ENCODE assay signal across 40 cellular contexts in genomic region chr6:162862941-162863340, GRCh38.
"Had no signal": no experiment of that assay in that cellular context is flagged by ENCODE, and none has a peak within 500 bp of the region (broad histone marks: within the 10 kb centered on the region; RNA-seq: fewer than 3 reads in every experiment).

No MANE protein-coding gene starts in this region.

- H3K4me3 Mint-ChIP-seq: activated naive CD4-positive, alpha-beta T cell treated with anti-CD3 and anti-CD28 coated beads for 36 hours; activated naive CD4-positive, alpha-beta T cell treated with anti-CD3 and anti-CD28 coated beads, Interleukin-2, amount 10 ng/mL, durations not matched to agents 7 days and 5 days; activated naive CD4-positive, alpha-beta T cell treated with anti-CD3 and anti-CD28 coated beads, Interleukin-2, amount 50 U/mL, for 24 hours; activated naive CD8-positive, alpha-beta T cell; activated naive CD8-positive, alpha-beta T cell treated with anti-CD3 and anti-CD28 coated beads for 36 hours; activated naive CD8-positive, alpha-beta T cell treated with anti-CD3 and anti-CD28 coated beads, Interleukin-2, amount 10 ng/mL, durations not matched to agents 7 days and 5 days; activated naive CD8-positive, alpha-beta T cell treated with anti-CD3 and anti-CD28 coated beads, Interleukin-2, amount 50 U/mL, for 24 hours; activated T-cell treated with anti-CD3 and anti-CD28 coated beads, Interleukin-2, amount 50 U/mL, for 24 hours; activated T-cell treated with anti-CD3 and anti-CD28 coated beads, Interleukin-2, amount 50 U/mL, for 4 hours; activated T-cell treated with anti-CD3 and anti-CD28 coated beads, Interleukin-2, amount 50 U/mL, for 72 hours; activated T-helper 1 cell treated with anti-CD3 and anti-CD28 coated beads, Interleukin-12 subunit alpha, Interleukin-12 subunit beta, Interleukin-2, Interleukin-4 antibody, amounts not matched to agents 30 ng/mL and 10 ng/mL and 1 ng/mL, durations not matched to agents 14 hours and 24 hours and 36 hours; activated T-helper 17 cell treated with anti-CD3 and anti-CD28 coated beads, Interleukin-2, amount 50 U/mL, for 72 hours; brain; central memory CD8-positive, alpha-beta T cell had no signal

- H3K4me1 Mint-ChIP-seq: activated naive CD4-positive, alpha-beta T cell treated with anti-CD3 and anti-CD28 coated beads, Interleukin-2, amount 10 ng/mL, durations not matched to agents 7 days and 5 days; activated naive CD4-positive, alpha-beta T cell treated with anti-CD3 and anti-CD28 coated beads, Interleukin-2, amount 50 U/mL, for 24 hours; activated naive CD8-positive, alpha-beta T cell treated with anti-CD3 and anti-CD28 coated beads for 36 hours; activated naive CD8-positive, alpha-beta T cell treated with anti-CD3 and anti-CD28 coated beads, Interleukin-2, amount 10 ng/mL, durations not matched to agents 7 days and 5 days; activated naive CD8-positive, alpha-beta T cell treated with anti-CD3 and anti-CD28 coated beads, Interleukin-2, amount 50 U/mL, for 24 hours; activated T-helper 17 cell treated with anti-CD3 and anti-CD28 coated beads, Interleukin-2, amount 50 U/mL, for 72 hours; central memory CD8-positive, alpha-beta T cell had no signal

- H3K27ac ChIP-seq: adrenal gland, ascending aorta, body of pancreas, brain microvascular endothelial cell, breast epithelium, cardiac muscle cell had no signal

- ATAC-seq: activated naive CD4-positive, alpha-beta T cell treated with anti-CD3 and anti-CD28 coated beads, Interleukin-2, amount 50 U/mL, for 72 hours; activated naive CD8-positive, alpha-beta T cell treated with anti-CD3 and anti-CD28 coated beads, Interleukin-2, amount 50 U/mL, for 24 hours; activated T-cell treated with anti-CD3 and anti-CD28 coated beads, Interleukin-2, amount 50 U/mL, for 4 hours; activated T-cell treated with anti-CD3 and anti-CD28 coated beads, Interleukin-2, amount 50 U/mL, for 72 hours; activated T-helper 17 cell treated with anti-CD3 and anti-CD28 coated beads, Interleukin-2, amount 50 U/mL, for 72 hours; body of pancreas had no signal

- DNase-seq: activated effector memory CD4-positive, alpha-beta T cell treated with anti-CD3 and anti-CD28 coated beads, Interleukin-2, amount 50 U/mL, for 16 hours; activated effector memory CD4-positive, alpha-beta T cell treated with Interleukin-2 at 50 U/mL for 16 hours; activated gamma-delta T cell; activated gamma-delta T cell treated with Interleukin-2 at 50 U/mL for 16 hours; activated naive CD4-positive, alpha-beta T cell; activated naive CD4-positive, alpha-beta T cell treated with anti-CD3 and anti-CD28 coated beads for 36 hours; activated naive CD4-positive, alpha-beta T cell treated with anti-CD3 and anti-CD28 coated beads, Interleukin-2, amount 10 ng/mL, durations not matched to agents 7 days and 5 days; activated naive CD4-positive, alpha-beta T cell treated with anti-CD3 and anti-CD28 coated beads, Interleukin-2, amount 50 U/mL, for 16 hours; activated naive CD4-positive, alpha-beta T cell treated with Interleukin-2 at 50 U/mL for 16 hours; activated naive CD8-positive, alpha-beta T cell treated with anti-CD3 and anti-CD28 coated beads for 36 hours; activated naive CD8-positive, alpha-beta T cell treated with anti-CD3 and anti-CD28 coated beads, Interleukin-2, amount 10 ng/mL, durations not matched to agents 7 days and 5 days; activated naive CD8-positive, alpha-beta T cell treated with anti-CD3 and anti-CD28 coated beads, Interleukin-2, amount 50 U/mL, for 24 hours; activated T-cell treated with anti-CD3 and anti-CD28 coated beads, Interleukin-2, amount 50 U/mL, for 1 hour; activated T-cell treated with anti-CD3 and anti-CD28 coated beads, Interleukin-2, amount 50 U/mL, for 24 hours; activated T-cell treated with anti-CD3 and anti-CD28 coated beads, Interleukin-2, amount 50 U/mL, for 4 hours; activated T-cell treated with anti-CD3 and anti-CD28 coated beads, Interleukin-2, amount 50 U/mL, for 48 hours; activated T-cell treated with anti-CD3 and anti-CD28 coated beads, Interleukin-2, amount 50 U/mL, for 72 hours; adrenal gland; amniotic stem cell; amygdala; anterior cingulate cortex; aorta; body of pancreas; brain microvascular endothelial cell; caudate nucleus; central memory CD4-positive, alpha-beta T cell; cerebellar nuclear complex had no signal

- H3K27ac Mint-ChIP-seq: activated naive CD4-positive, alpha-beta T cell treated with anti-CD3 and anti-CD28 coated beads for 36 hours; activated naive CD4-positive, alpha-beta T cell treated with anti-CD3 and anti-CD28 coated beads, Interleukin-2, amount 10 ng/mL, durations not matched to agents 7 days and 5 days; activated naive CD4-positive, alpha-beta T cell treated with anti-CD3 and anti-CD28 coated beads, Interleukin-2, amount 50 U/mL, for 24 hours; activated naive CD4-positive, alpha-beta T cell treated with anti-CD3 and anti-CD28 coated beads, Interleukin-2, amount 50 U/mL, for 72 hours; activated naive CD8-positive, alpha-beta T cell; activated naive CD8-positive, alpha-beta T cell treated with anti-CD3 and anti-CD28 coated beads for 36 hours; activated naive CD8-positive, alpha-beta T cell treated with anti-CD3 and anti-CD28 coated beads, Interleukin-2, amount 10 ng/mL, durations not matched to agents 7 days and 5 days; activated naive CD8-positive, alpha-beta T cell treated with anti-CD3 and anti-CD28 coated beads, Interleukin-2, amount 50 U/mL, for 24 hours; activated T-cell treated with anti-CD3 and anti-CD28 coated beads, Interleukin-2, amount 50 U/mL, for 24 hours; activated T-cell treated with anti-CD3 and anti-CD28 coated beads, Interleukin-2, amount 50 U/mL, for 72 hours; activated T-helper 1 cell treated with anti-CD3 and anti-CD28 coated beads, Interleukin-12 subunit alpha, Interleukin-12 subunit beta, Interleukin-2, Interleukin-4 antibody, amounts not matched to agents 30 ng/mL and 10 ng/mL and 1 ng/mL, durations not matched to agents 14 hours and 24 hours and 36 hours; activated T-helper 17 cell treated with anti-CD3 and anti-CD28 coated beads, Interleukin-2, amount 50 U/mL, for 72 hours; activated T-helper 2 cell treated with anti-CD3 and anti-CD28 coated beads, Interferon-gamma antibody, Interleukin-2, Interleukin-4, amounts not matched to agents 10 μg/mL and 5 μg/mL and 100 μg/mL, durations not matched to agents 14 hours and 24 hours and 36 hours had no signal

- H3K9me3 ChIP-seq: adrenal gland, ascending aorta, body of pancreas, breast epithelium had no signal

- H3K9me3 Mint-ChIP-seq: activated naive CD4-positive, alpha-beta T cell treated with anti-CD3 and anti-CD28 coated beads for 36 hours; activated naive CD4-positive, alpha-beta T cell treated with anti-CD3 and anti-CD28 coated beads, Interleukin-2, amount 10 ng/mL, durations not matched to agents 7 days and 5 days; activated naive CD4-positive, alpha-beta T cell treated with anti-CD3 and anti-CD28 coated beads, Interleukin-2, amount 50 U/mL, for 24 hours; activated naive CD4-positive, alpha-beta T cell treated with anti-CD3 and anti-CD28 coated beads, Interleukin-2, amount 50 U/mL, for 72 hours; activated naive CD8-positive, alpha-beta T cell treated with anti-CD3 and anti-CD28 coated beads for 36 hours; activated naive CD8-positive, alpha-beta T cell treated with anti-CD3 and anti-CD28 coated beads, Interleukin-2, amount 10 ng/mL, durations not matched to agents 7 days and 5 days; activated T-cell treated with anti-CD3 and anti-CD28 coated beads, Interleukin-2, amount 50 U/mL, for 24 hours; activated T-cell treated with anti-CD3 and anti-CD28 coated beads, Interleukin-2, amount 50 U/mL, for 4 hours; activated T-cell treated with anti-CD3 and anti-CD28 coated beads, Interleukin-2, amount 50 U/mL, for 72 hours; activated T-helper 1 cell treated with anti-CD3 and anti-CD28 coated beads, Interleukin-12 subunit alpha, Interleukin-12 subunit beta, Interleukin-2, Interleukin-4 antibody, amounts not matched to agents 30 ng/mL and 10 ng/mL and 1 ng/mL, durations not matched to agents 14 hours and 24 hours and 36 hours; activated T-helper 17 cell treated with anti-CD3 and anti-CD28 coated beads, Interleukin-2, amount 50 U/mL, for 72 hours; activated T-helper 2 cell treated with anti-CD3 and anti-CD28 coated beads, Interferon-gamma antibody, Interleukin-2, Interleukin-4, amounts not matched to agents 10 μg/mL and 5 μg/mL and 100 μg/mL, durations not matched to agents 14 hours and 24 hours and 36 hours; central memory CD8-positive, alpha-beta T cell had no signal

- H3K27me3 ChIP-seq: adrenal gland, ascending aorta, body of pancreas, brain microvascular endothelial cell, breast epithelium, cardiac muscle cell had no signal

- H3K36me3 ChIP-seq: adrenal gland, ascending aorta, brain microvascular endothelial cell, breast epithelium, cardiac muscle cell had no signal

- H3K4me1 ChIP-seq: adrenal gland, ascending aorta, body of pancreas, breast epithelium had no signal

- FAIRE-seq: astrocyte, bronchial epithelial cell had no signal

- H3K36me3 Mint-ChIP-seq: activated naive CD4-positive, alpha-beta T cell treated with anti-CD3 and anti-CD28 coated beads, Interleukin-2, amount 10 ng/mL, durations not matched to agents 7 days and 5 days; activated naive CD4-positive, alpha-beta T cell treated with anti-CD3 and anti-CD28 coated beads, Interleukin-2, amount 50 U/mL, for 24 hours; activated naive CD4-positive, alpha-beta T cell treated with anti-CD3 and anti-CD28 coated beads, Interleukin-2, amount 50 U/mL, for 72 hours; activated naive CD8-positive, alpha-beta T cell; activated naive CD8-positive, alpha-beta T cell treated with anti-CD3 and anti-CD28 coated beads for 36 hours; activated naive CD8-positive, alpha-beta T cell treated with anti-CD3 and anti-CD28 coated beads, Interleukin-2, amount 10 ng/mL, durations not matched to agents 7 days and 5 days had no signal

- H3K4me3 ChIP-seq: adrenal gland, ascending aorta, body of pancreas, breast epithelium, cardiac muscle cell had no signal

- H3K27me3 Mint-ChIP-seq: activated naive CD4-positive, alpha-beta T cell treated with anti-CD3 and anti-CD28 coated beads, Interleukin-2, amount 10 ng/mL, durations not matched to agents 7 days and 5 days; activated naive CD4-positive, alpha-beta T cell treated with anti-CD3 and anti-CD28 coated beads, Interleukin-2, amount 50 U/mL, for 24 hours; activated naive CD8-positive, alpha-beta T cell; activated naive CD8-positive, alpha-beta T cell treated with anti-CD3 and anti-CD28 coated beads for 36 hours; activated naive CD8-positive, alpha-beta T cell treated with anti-CD3 and anti-CD28 coated beads, Interleukin-2, amount 10 ng/mL, durations not matched to agents 7 days and 5 days; activated T-cell treated with anti-CD3 and anti-CD28 coated beads, Interleukin-2, amount 50 U/mL, for 24 hours; central memory CD8-positive, alpha-beta T cell had no signal
